In the genomic region with DNA sequence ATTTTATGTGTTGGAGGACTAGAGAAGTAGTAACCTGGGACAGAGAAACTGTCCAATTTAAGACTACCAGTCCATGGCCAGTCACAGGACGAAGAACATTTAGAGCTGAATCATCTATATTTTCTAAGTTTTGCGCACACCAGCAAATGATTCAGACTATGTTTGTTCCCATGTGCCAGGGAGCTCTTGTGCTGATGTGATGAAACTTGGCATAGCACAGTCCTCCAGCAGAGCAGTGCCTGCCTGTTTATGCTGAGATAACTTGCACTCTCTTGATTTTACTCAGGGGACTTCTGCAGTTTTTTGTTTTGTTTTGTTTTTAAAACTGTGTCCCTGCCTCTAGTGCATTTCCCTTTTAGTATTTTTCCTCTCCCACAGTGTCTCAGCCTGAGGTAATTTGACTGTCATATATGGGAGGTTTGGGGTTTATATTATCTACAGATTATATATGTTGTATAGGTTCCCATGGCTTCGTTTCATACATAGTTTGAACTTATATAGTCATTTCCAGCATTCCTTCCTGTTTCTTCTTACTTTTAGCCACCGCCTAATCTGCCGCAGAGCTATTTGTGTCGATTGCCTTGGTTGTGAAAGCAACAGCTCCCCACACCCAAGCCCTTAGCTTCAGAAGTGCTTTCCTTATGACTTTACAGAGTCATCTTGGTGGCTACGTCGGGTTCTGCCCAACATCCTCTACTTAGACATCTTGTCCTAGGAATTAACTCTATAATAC, we compare ENCODE assay signal across 1 cellular context.
TF ChIP-seq lines count a peak whose summit lies in the region.

No MANE protein-coding gene starts in this region.

TF ChIP-seq in GM23338, 12 proteins besides CTCF, POLR2A, EP300 and RAD21 (continued from another document):
- TF ChIP-seq, protein P1, sequence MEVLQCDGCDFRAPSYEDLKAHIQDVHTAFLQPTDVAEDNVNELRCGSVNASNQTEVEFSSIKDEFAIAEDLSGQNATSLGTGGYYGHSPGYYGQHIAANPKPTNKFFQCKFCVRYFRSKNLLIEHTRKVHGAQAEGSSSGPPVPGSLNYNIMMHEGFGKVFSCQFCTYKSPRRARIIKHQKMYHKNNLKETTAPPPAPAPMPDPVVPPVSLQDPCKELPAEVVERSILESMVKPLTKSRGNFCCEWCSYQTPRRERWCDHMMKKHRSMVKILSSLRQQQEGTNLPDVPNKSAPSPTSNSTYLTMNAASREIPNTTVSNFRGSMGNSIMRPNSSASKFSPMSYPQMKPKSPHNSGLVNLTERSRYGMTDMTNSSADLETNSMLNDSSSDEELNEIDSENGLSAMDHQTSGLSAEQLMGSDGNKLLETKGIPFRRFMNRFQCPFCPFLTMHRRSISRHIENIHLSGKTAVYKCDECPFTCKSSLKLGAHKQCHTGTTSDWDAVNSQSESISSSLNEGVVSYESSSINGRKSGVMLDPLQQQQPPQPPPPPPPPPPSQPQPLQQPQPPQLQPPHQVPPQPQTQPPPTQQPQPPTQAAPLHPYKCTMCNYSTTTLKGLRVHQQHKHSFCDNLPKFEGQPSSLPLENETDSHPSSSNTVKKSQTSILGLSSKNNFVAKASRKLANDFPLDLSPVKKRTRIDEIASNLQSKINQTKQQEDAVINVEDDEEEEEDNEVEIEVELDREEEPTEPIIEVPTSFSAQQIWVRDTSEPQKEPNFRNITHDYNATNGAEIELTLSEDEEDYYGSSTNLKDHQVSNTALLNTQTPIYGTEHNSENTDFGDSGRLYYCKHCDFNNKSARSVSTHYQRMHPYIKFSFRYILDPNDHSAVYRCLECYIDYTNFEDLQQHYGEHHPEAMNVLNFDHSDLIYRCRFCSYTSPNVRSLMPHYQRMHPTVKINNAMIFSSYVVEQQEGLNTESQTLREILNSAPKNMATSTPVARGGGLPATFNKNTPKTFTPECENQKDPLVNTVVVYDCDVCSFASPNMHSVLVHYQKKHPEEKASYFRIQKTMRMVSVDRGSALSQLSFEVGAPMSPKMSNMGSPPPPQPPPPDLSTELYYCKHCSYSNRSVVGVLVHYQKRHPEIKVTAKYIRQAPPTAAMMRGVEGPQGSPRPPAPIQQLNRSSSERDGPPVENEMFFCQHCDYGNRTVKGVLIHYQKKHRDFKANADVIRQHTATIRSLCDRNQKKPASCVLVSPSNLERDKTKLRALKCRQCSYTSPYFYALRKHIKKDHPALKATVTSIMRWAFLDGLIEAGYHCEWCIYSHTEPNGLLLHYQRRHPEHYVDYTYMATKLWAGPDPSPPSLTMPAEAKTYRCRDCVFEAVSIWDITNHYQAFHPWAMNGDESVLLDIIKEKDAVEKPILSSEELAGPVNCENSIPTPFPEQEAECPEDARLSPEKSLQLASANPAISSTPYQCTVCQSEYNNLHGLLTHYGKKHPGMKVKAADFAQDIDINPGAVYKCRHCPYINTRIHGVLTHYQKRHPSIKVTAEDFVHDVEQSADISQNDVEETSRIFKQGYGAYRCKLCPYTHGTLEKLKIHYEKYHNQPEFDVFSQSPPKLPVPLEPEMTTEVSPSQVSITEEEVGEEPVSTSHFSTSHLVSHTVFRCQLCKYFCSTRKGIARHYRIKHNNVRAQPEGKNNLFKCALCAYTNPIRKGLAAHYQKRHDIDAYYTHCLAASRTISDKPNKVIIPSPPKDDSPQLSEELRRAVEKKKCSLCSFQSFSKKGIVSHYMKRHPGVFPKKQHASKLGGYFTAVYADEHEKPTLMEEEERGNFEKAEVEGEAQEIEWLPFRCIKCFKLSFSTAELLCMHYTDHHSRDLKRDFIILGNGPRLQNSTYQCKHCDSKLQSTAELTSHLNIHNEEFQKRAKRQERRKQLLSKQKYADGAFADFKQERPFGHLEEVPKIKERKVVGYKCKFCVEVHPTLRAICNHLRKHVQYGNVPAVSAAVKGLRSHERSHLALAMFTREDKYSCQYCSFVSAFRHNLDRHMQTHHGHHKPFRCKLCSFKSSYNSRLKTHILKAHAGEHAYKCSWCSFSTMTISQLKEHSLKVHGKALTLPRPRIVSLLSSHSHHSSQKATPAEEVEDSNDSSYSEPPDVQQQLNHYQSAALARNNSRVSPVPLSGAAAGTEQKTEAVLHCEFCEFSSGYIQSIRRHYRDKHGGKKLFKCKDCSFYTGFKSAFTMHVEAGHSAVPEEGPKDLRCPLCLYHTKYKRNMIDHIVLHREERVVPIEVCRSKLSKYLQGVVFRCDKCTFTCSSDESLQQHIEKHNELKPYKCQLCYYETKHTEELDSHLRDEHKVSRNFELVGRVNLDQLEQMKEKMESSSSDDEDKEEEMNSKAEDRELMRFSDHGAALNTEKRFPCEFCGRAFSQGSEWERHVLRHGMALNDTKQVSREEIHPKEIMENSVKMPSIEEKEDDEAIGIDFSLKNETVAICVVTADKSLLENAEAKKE (CRISPR knock-in tag; IDR thresholded peaks at IDR 0.05) = no peak
- TF ChIP-seq POLR2AphosphoS5 (IDR thresholded peaks at IDR 0.05; ENCODE audit: low read depth) (no peak), NANOG (IDR thresholded peaks at IDR 0.05; ENCODE audit: borderline replicate concordance) (no peak), EZH2phosphoT487 (IDR thresholded peaks at IDR 0.05; ENCODE audit: unreplicated experiment) (no peak), ZNF114 (CRISPR knock-in tag; IDR thresholded peaks at IDR 0.05) (no peak)
- TF ChIP-seq, protein P2, sequence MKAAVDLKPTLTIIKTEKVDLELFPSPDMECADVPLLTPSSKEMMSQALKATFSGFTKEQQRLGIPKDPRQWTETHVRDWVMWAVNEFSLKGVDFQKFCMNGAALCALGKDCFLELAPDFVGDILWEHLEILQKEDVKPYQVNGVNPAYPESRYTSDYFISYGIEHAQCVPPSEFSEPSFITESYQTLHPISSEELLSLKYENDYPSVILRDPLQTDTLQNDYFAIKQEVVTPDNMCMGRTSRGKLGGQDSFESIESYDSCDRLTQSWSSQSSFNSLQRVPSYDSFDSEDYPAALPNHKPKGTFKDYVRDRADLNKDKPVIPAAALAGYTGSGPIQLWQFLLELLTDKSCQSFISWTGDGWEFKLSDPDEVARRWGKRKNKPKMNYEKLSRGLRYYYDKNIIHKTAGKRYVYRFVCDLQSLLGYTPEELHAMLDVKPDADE (IDR thresholded peaks at IDR 0.05) = no peak
TF ChIP-seq in GM23338: peak in this region for 0.
